Comparison of ENCODE assay signal across 1 cellular context in genomic region chr5:173907284-173907683, GRCh38.
TF ChIP-seq lines count a peak whose summit lies in the region.

No MANE protein-coding gene starts in this region.

TF ChIP-seq in A549, 52 proteins besides CTCF, POLR2A, EP300 and RAD21 (continued from another document):
- TF ChIP-seq ATOH8 (CRISPR knock-in tag; IDR thresholded peaks at IDR 0.05; ENCODE audit: low read depth), result no peak
- no peak for TF ChIP-seq PHF8 (IDR thresholded peaks at IDR 0.05; ENCODE audit: borderline replicate concordance, low read depth)
- TF ChIP-seq BHLHE40 (IDR thresholded peaks at IDR 0.05; ENCODE audit: low read depth, low read length), result no peak
- TF ChIP-seq NFE2L2 (conservative IDR thresholded peaks at IDR 0.05; ENCODE audit: low read length), result no peak
- no peak for TF ChIP-seq MAX (IDR thresholded peaks at IDR 0.05)
- TF ChIP-seq HMGXB4 (CRISPR knock-in tag; IDR thresholded peaks at IDR 0.05; ENCODE audit: borderline replicate concordance), result no peak
- TF ChIP-seq REST (IDR thresholded peaks at IDR 0.05), result no peak
- no peak for TF ChIP-seq HOXA7 (CRISPR knock-in tag; IDR thresholded peaks at IDR 0.05)
- no peak for TF ChIP-seq BCL3 (IDR thresholded peaks at IDR 0.05)
- TF ChIP-seq EHF (CRISPR knock-in tag; IDR thresholded peaks at IDR 0.05), result no peak
TF ChIP-seq in A549: peak in this region for 0.
